In the genomic region with DNA sequence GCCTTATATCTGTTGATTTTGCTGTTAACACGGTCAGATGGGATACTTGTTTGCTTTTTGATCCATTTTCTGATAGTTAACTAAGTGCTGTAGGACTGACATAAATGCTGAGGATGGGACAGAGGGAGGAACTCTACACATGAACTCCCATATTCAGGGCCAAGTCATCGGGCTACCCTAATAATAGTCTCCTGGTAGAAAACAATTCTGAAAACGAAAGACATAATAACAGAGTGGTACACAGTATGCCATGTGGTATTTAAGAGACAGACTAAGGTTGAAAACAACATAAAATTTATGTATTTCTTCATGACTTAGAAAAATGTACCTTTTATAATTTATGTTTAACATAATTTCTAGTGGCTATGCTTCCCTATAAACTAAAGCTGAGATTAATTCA, we compare ENCODE assay signal across 15 cellular contexts. TPM values are rescaled to one million over a fixed set of nuclear protein-coding genes. Genes with fewer than 3 reads are reported as not detected.
"Had no signal": no experiment of that assay in that cellular context is flagged by ENCODE, and none has a peak within 500 bp of the region (broad histone marks: within the 10 kb centered on the region; RNA-seq: fewer than 3 reads in every experiment).

No MANE protein-coding gene starts in this region.

- H3K9me3 ChIP-seq: adrenal gland, body of pancreas, suprapubic skin had no signal

- ATAC-seq: activated CD4-positive, CD25-positive, alpha-beta regulatory T cell treated with anti-CD3 and anti-CD28 coated beads, Interleukin-2, amount 50 U/mL, for 24 hours; body of pancreas; left ventricle myocardium superior had no signal

- H3K27ac ChIP-seq: adrenal gland, body of pancreas, suprapubic skin had no signal

- DNase-seq: activated CD4-positive, alpha-beta T cell treated with anti-CD3 and anti-CD28 coated beads, Interleukin-2, amount 50 U/mL, for 4 hours; activated naive CD4-positive, alpha-beta T cell treated with anti-CD3 and anti-CD28 coated beads, Interleukin-2, amount 50 U/mL, for 16 hours; activated T-cell treated with anti-CD3 and anti-CD28 coated beads, Interleukin-2, amount 50 U/mL, for 1 hour; adrenal gland; body of pancreas; left ventricle myocardium superior; posterior cingulate gyrus; stimulated activated CD4-positive, alpha-beta T cell treated with anti-CD3 and anti-CD28 coated beads, Interleukin-1b, Interleukin-23, amount 100 ng/mL, for 48 hours; stimulated activated naive CD4-positive, alpha-beta T cell; T-helper 2 cell had no signal

- H3K27me3 ChIP-seq: adrenal gland, body of pancreas, suprapubic skin had no signal

- H3K36me3 ChIP-seq: adrenal gland, suprapubic skin had no signal

- H3K4me3 ChIP-seq: adrenal gland, body of pancreas, suprapubic skin had no signal

- H3K4me1 ChIP-seq: adrenal gland had no signal

- FAIRE-seq: frontal cortex, urothelium cell line had no signal

RNA-seq across cellular contexts. Expression of a gene that starts 12.0 kb away (rescaled TPM):
- total RNA-seq: myocyte had no signal
